9 cellular contexts compared by ENCODE assay signal in genomic region chr2:63018439-63018838, GRCh38. TPM values are rescaled to one million over a fixed set of nuclear protein-coding genes. Genes with fewer than 3 reads are reported as not detected.
"Had no signal": no experiment of that assay in that cellular context is flagged by ENCODE, and none has a peak within 500 bp of the region (broad histone marks: within the 10 kb centered on the region; RNA-seq: fewer than 3 reads in every experiment).

No MANE protein-coding gene starts in this region.

- H2AFZ ChIP-seq: GM23248 had no signal

- ATAC-seq: HCT116 had no signal

- H3K9me3 ChIP-seq: HAP-1 had no signal

- DNase-seq: GM23248, GOT3, H7, HFFc6, IMR-90, KBM-7 had no signal

- H3K27ac ChIP-seq: GM23248, HL-60 had no signal

- H3K36me3 ChIP-seq: HAP-1 had no signal

- H3K4me3 ChIP-seq: GM23248, HAP-1 had no signal

- H3K4me1 ChIP-seq: HAP-1 had no signal

- H3K9ac ChIP-seq: GM23248 had no signal

RNA-seq across cellular contexts. Expression of gene OTX1, which starts 32.2 kb away (rescaled TPM):
- total RNA-seq: GM23248, IMR-90 had no signal
- polyA plus RNA-seq: GM23248 had no signal
